ENCODE assay signal across 28 cellular contexts in the genomic region with DNA sequence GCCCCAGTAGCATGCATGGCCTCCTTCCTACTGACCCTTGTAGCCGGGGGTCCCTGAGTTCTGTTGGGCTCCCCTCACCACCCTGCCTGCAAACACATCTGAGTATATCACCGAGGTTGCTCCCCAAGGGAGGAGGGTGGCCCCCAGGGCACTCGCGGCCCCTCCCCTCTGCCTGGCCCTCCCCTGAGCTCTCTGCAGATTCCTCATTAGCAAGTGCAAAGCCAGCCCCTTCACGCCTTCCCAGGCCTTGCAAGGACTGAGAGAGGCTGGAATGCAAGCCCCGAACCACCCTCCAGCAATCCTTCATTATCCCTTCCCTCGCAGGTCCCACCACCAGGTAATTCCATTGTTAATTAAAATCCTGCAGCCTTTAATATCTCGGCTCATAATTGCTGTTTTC. TPM values are rescaled to one million over a fixed set of nuclear protein-coding genes. Genes with fewer than 3 reads are reported as not detected.
"Had no signal": no experiment of that assay in that cellular context is flagged by ENCODE, and none has a peak within 500 bp of the region (broad histone marks: within the 10 kb centered on the region; RNA-seq: fewer than 3 reads in every experiment).

No MANE protein-coding gene starts in this region.

- H3K27ac Mint-ChIP-seq: activated CD4-positive, alpha-beta memory T cell treated with anti-CD3 and anti-CD28 coated beads, Interleukin-2, amount 10 ng/mL, durations not matched to agents 7 days and 5 days; activated naive CD4-positive, alpha-beta T cell treated with anti-CD3 and anti-CD28 coated beads for 36 hours; activated T-cell treated with anti-CD3 and anti-CD28 coated beads, Interleukin-2, amount 50 U/mL, for 72 hours; naive B cell; progenitor cell of endocrine pancreas; T-helper 17 cell; type B pancreatic cell had no signal

- H3K4me1 Mint-ChIP-seq: activated CD4-positive, alpha-beta memory T cell treated with anti-CD3 and anti-CD28 coated beads, Interleukin-2, amount 10 ng/mL, durations not matched to agents 7 days and 5 days; naive B cell; T-helper 17 cell had no signal

- DNase-seq: activated CD4-positive, alpha-beta memory T cell treated with anti-CD3 and anti-CD28 coated beads, Interleukin-2, amount 10 ng/mL, durations not matched to agents 7 days and 5 days; activated CD4-positive, alpha-beta T cell treated with anti-CD3 and anti-CD28 coated beads for 48 hours; activated effector memory CD4-positive, alpha-beta T cell treated with Interleukin-2 at 50 U/mL for 16 hours; activated naive CD4-positive, alpha-beta T cell treated with anti-CD3 and anti-CD28 coated beads for 36 hours; activated T-cell treated with anti-CD3 and anti-CD28 coated beads, Interleukin-2, amount 50 U/mL, for 72 hours; amygdala; cerebellar nuclear complex; heart left ventricle; left cardiac atrium; mesenchymal stem cell; naive B cell; retina; sigmoid colon; stimulated activated CD4-positive, alpha-beta T cell treated with anti-CD3 and anti-CD28 coated beads, Interleukin-4, amount 100 ng/mL, for 1 hour; stimulated activated naive CD4-positive, alpha-beta T cell treated with Interleukin-2 at 50 U/mL for 16 hours; T-helper 17 cell had no signal

- H3K4me1 ChIP-seq: heart left ventricle, sigmoid colon, vagina had no signal

- H3K9me3 ChIP-seq: heart left ventricle, sigmoid colon, thoracic aorta, vagina had no signal

- H3K36me3 Mint-ChIP-seq: type B pancreatic cell had no signal

- H3K4me3 Mint-ChIP-seq: activated CD4-positive, alpha-beta memory T cell treated with anti-CD3 and anti-CD28 coated beads, Interleukin-2, amount 10 ng/mL, durations not matched to agents 7 days and 5 days; activated naive CD4-positive, alpha-beta T cell treated with anti-CD3 and anti-CD28 coated beads for 36 hours; activated T-cell treated with anti-CD3 and anti-CD28 coated beads, Interleukin-2, amount 50 U/mL, for 72 hours; naive B cell; neural crest cell; T-helper 17 cell; type B pancreatic cell had no signal

- H3K27me3 ChIP-seq: sigmoid colon, vagina had no signal

- H3K36me3 ChIP-seq: heart left ventricle, sigmoid colon, thoracic aorta, vagina had no signal

- ATAC-seq: activated T-cell treated with anti-CD3 and anti-CD28 coated beads, Interleukin-2, amount 50 U/mL, for 72 hours; heart left ventricle; left cardiac atrium; T-helper 17 cell had no signal

- H3K4me2 ChIP-seq: smooth muscle cell had no signal

- H3K4me3 ChIP-seq: coronary artery, heart left ventricle, sigmoid colon, smooth muscle cell, thoracic aorta, vagina had no signal

- H3K27ac ChIP-seq: coronary artery, heart left ventricle, sigmoid colon, thoracic aorta, vagina had no signal

RNA-seq across cellular contexts. Expression of a gene that starts 35.3 kb away (rescaled TPM):
- total RNA-seq: activated CD4-positive, alpha-beta memory T cell treated with anti-CD3 and anti-CD28 coated beads, Interleukin-2, amount 10 ng/mL, durations not matched to agents 7 days and 5 days; activated naive CD4-positive, alpha-beta T cell treated with anti-CD3 and anti-CD28 coated beads for 36 hours; activated T-cell treated with anti-CD3 and anti-CD28 coated beads, Interleukin-2, amount 50 U/mL, for 72 hours; epithelial cell of proximal tubule; fibroblast of villous mesenchyme; heart left ventricle; left cardiac atrium; lower leg skin; mucosa of gallbladder; neural crest cell; osteoblast; progenitor cell of endocrine pancreas; sigmoid colon; T-helper 17 cell; thoracic aorta; vagina had no signal
- polyA plus RNA-seq: heart left ventricle, sigmoid colon had no signal
